Comparison of ENCODE assay signal across 24 cellular contexts in genomic region chr3:56288258-56288657, GRCh38.
"Had no signal": no experiment of that assay in that cellular context is flagged by ENCODE, and none has a peak within 500 bp of the region (broad histone marks: within the 10 kb centered on the region; RNA-seq: fewer than 3 reads in every experiment).

No MANE protein-coding gene starts in this region.

- H3K9me3 ChIP-seq: adrenal gland, MG63 had no signal

- H3K27me3 ChIP-seq: adrenal gland, MG63 had no signal

- DNase-seq: activated CD4-positive, alpha-beta memory T cell treated with anti-CD3 and anti-CD28 coated beads, Interleukin-2, amount 10 ng/mL, durations not matched to agents 7 days and 5 days; activated CD4-positive, alpha-beta T cell treated with anti-CD3 and anti-CD28 coated beads for 36 hours; activated CD4-positive, alpha-beta T cell treated with anti-CD3 and anti-CD28 coated beads, Interleukin-2, amount 50 U/mL, for 1 hour; activated CD8-positive, alpha-beta memory T cell treated with anti-CD3 and anti-CD28 coated beads, Interleukin-2, amount 50 U/mL, for 4 hours; activated gamma-delta T cell treated with Interleukin-2 at 50 U/mL for 16 hours; activated naive CD4-positive, alpha-beta T cell treated with anti-CD3 and anti-CD28 coated beads, Interleukin-2, amount 10 ng/mL, durations not matched to agents 7 days and 5 days; activated naive CD8-positive, alpha-beta T cell treated with anti-CD3 and anti-CD28 coated beads, Interleukin-2, amount 10 ng/mL, durations not matched to agents 7 days and 5 days; activated T-cell treated with anti-CD3 and anti-CD28 coated beads, Interleukin-2, amount 50 U/mL, for 72 hours; adrenal gland; anterior cingulate cortex; cerebellar nuclear complex; MG63; MV-4-11; NCI-H1092 treated with DMSO at 0.1 percent for 48 hours; NCI-H1436; NCI-H1694 treated with DMSO at 0.1 percent for 48 hours; NCI-H2029 treated with DMSO at 0.1 percent for 48 hours; NCI-H345; NCI-H510A; NCI-H526 treated with DMSO at 0.1 percent for 48 hours; NCI-H82; T-helper 1 cell had no signal

- H3K36me3 ChIP-seq: adrenal gland, MG63 had no signal

- H3K4me3 ChIP-seq: adrenal gland, MG63, SK-N-MC had no signal

- H3K4me1 ChIP-seq: adrenal gland had no signal

- ATAC-seq: activated CD4-positive, alpha-beta T cell treated with anti-CD3 and anti-CD28 coated beads for 36 hours; activated T-cell treated with anti-CD3 and anti-CD28 coated beads, Interleukin-2, amount 50 U/mL, for 72 hours had no signal

- H3K27ac ChIP-seq: adrenal gland, SK-N-MC, VCaP had no signal
